In genomic region chr12:21301-22189, GRCh38 we compare ENCODE assay signal across 11 cellular contexts. TPM values are rescaled to one million over a fixed set of nuclear protein-coding genes. Genes with fewer than 3 reads are reported as not detected.
DNase-seq lines count a peak whose midpoint lies in the region; ATAC-seq and TF ChIP-seq lines count a peak whose summit lies in the region.
"Had no signal": no experiment of that assay in that cellular context is flagged by ENCODE, and none has a peak within 500 bp of the region (broad histone marks: within the 10 kb centered on the region; RNA-seq: fewer than 3 reads in every experiment).

No MANE protein-coding gene starts in this region.

- H3K36me3 Mint-ChIP-seq in activated CD8-positive, alpha-beta T cell treated with anti-CD3 and anti-CD28 coated beads, Interleukin-2, amount 10 ng/mL, durations not matched to agents 7 days and 5 days (ENCODE audit: low read depth), result peaks cover 7% of the 10 kb centered on the region
- peaks cover 4% of the 10 kb centered on the region for H3K36me3 Mint-ChIP-seq in neural progenitor cell

- H3K9me3 Mint-ChIP-seq in activated CD8-positive, alpha-beta T cell treated with anti-CD3 and anti-CD28 coated beads, Interleukin-2, amount 10 ng/mL, durations not matched to agents 7 days and 5 days (ENCODE audit: insufficient read depth), result no peaks in the 10 kb centered on the region
- no peaks in the 10 kb centered on the region for H3K9me3 Mint-ChIP-seq in neural progenitor cell
- H3K9me3 Mint-ChIP-seq: activated B cell treated with CpG ODN at 0.5 μM for 24 hours had no signal

- no peaks in the 10 kb centered on the region for H3K27me3 ChIP-seq in neural progenitor cell

- H3K27ac ChIP-seq in neural progenitor cell, result no peak overlapping the region

- H3K4me2 ChIP-seq in neural progenitor cell, result no peak overlapping the region

- in situ Hi-C loops in G401 (cut with HindIII; ENCODE audit: low sequenced_read_pairs), result no loop called here

- CTCF ChIA-PET in GM10248 (lab: Yijun Ruan, JAX), result no interaction called here
- CTCF ChIA-PET in activated CD8-positive, alpha-beta T cell treated with anti-CD3 and anti-CD28 coated beads, Interleukin-2, amount 10 ng/mL, durations not matched to agents 7 days and 5 days (lab: Charles Lee), result no interaction called here

- no peak overlapping the region for H3K4me3 Mint-ChIP-seq in activated CD8-positive, alpha-beta T cell treated with anti-CD3 and anti-CD28 coated beads, Interleukin-2, amount 10 ng/mL, durations not matched to agents 7 days and 5 days
- H3K4me3 Mint-ChIP-seq in neural progenitor cell, result no peak overlapping the region
- H3K4me3 Mint-ChIP-seq: activated B cell treated with CpG ODN at 0.5 μM for 24 hours had no signal

- H3K27me3 Mint-ChIP-seq in activated CD8-positive, alpha-beta T cell treated with anti-CD3 and anti-CD28 coated beads, Interleukin-2, amount 10 ng/mL, durations not matched to agents 7 days and 5 days (ENCODE audit: low read depth), result no peaks in the 10 kb centered on the region
- no peaks in the 10 kb centered on the region for H3K27me3 Mint-ChIP-seq in neural progenitor cell (ENCODE audit: insufficient read depth, low read depth)
- H3K27me3 Mint-ChIP-seq: activated B cell treated with CpG ODN at 0.5 μM for 24 hours had no signal

- H4K20me1 ChIP-seq in neural progenitor cell (ENCODE audit: low read depth), result no peaks in the 10 kb centered on the region

- no peak overlapping the region for H3K9ac ChIP-seq in neural progenitor cell

- TF ChIP-seq CTCF in GM10248 (IDR thresholded peaks at IDR 0.05; ENCODE audit: control extremely low read depth, extremely low read depth, low read depth, missing control alignments), result no peak
- no peak for TF ChIP-seq CTCF in neural progenitor cell (IDR thresholded peaks at IDR 0.05)

- H3K79me2 ChIP-seq in neural progenitor cell (ENCODE audit: low read depth), result no peaks in the 10 kb centered on the region

- POLR2A ChIA-PET in GM10248 (lab: Yijun Ruan, JAX), result no interaction called here
- POLR2A ChIA-PET in activated CD8-positive, alpha-beta T cell treated with anti-CD3 and anti-CD28 coated beads, Interleukin-2, amount 10 ng/mL, durations not matched to agents 7 days and 5 days (lab: Charles Lee), result no interaction called here

- no peaks in the 10 kb centered on the region for H3K36me3 ChIP-seq in neural progenitor cell

- peak overlapping the region; percentile 54 for H3K27ac Mint-ChIP-seq in activated CD8-positive, alpha-beta T cell treated with anti-CD3 and anti-CD28 coated beads, Interleukin-2, amount 10 ng/mL, durations not matched to agents 7 days and 5 days
- peak overlapping the region; percentile 9 for H3K27ac Mint-ChIP-seq in neural progenitor cell
- H3K27ac Mint-ChIP-seq: activated B cell treated with CpG ODN at 0.5 μM for 24 hours had no signal

- peaks cover 15% of the 10 kb centered on the region for H3K4me1 Mint-ChIP-seq in activated CD8-positive, alpha-beta T cell treated with anti-CD3 and anti-CD28 coated beads, Interleukin-2, amount 10 ng/mL, durations not matched to agents 7 days and 5 days (ENCODE audit: low read depth)
- H3K4me1 Mint-ChIP-seq in neural progenitor cell, result peaks cover 16% of the 10 kb centered on the region

- no peak overlapping the region for H3K4me3 ChIP-seq in neural progenitor cell

- no peak overlapping the region for H2AFZ ChIP-seq in neural progenitor cell (replicated peaks)

- no peaks in the 10 kb centered on the region for H3F3A ChIP-seq in neural progenitor cell (ENCODE audit: low read depth)

- peak; percentile 72 for ATAC-seq in GM21526 (IDR thresholded peaks at IDR 0.05; ENCODE audit: low FRiP score, unreplicated experiment)
- no peak for ATAC-seq in activated CD8-positive, alpha-beta T cell treated with anti-CD3 and anti-CD28 coated beads, Interleukin-2, amount 10 ng/mL, durations not matched to agents 7 days and 5 days

- DNase-seq in GM10248 (ENCODE audit: extremely low spot score) (peak; percentile 72), neural progenitor cell (ENCODE audit: low spot score) (no peak), NCI-H1092 treated with DMSO at 0.1 percent for 48 hours (lab: John Stamatoyannopoulos, UW) (no peak), SHP77 (lab: John Stamatoyannopoulos, UW) (no peak), C1 segment of cervical spinal cord (lab: John Stamatoyannopoulos, UW) (no peak), G401 (ENCODE audit: low spot score) (no peak)
- no peak for DNase-seq in activated CD8-positive, alpha-beta T cell treated with anti-CD3 and anti-CD28 coated beads, Interleukin-2, amount 10 ng/mL, durations not matched to agents 7 days and 5 days
- DNase-seq: activated B cell treated with CpG ODN at 0.5 μM for 24 hours; effector CD4-positive, alpha-beta T cell; NCI-H446 had no signal

- no peaks in the 10 kb centered on the region for H3K9me3 ChIP-seq in neural progenitor cell (ENCODE audit: low read depth)

- H3K4me1 ChIP-seq in neural progenitor cell, result no peaks in the 10 kb centered on the region

RNA-seq across cellular contexts. Expression of gene IQSEC3, which starts 45.0 kb away (rescaled TPM):
- total RNA-seq in activated CD8-positive, alpha-beta T cell treated with anti-CD3 and anti-CD28 coated beads, Interleukin-2, amount 10 ng/mL, durations not matched to agents 7 days and 5 days, result 1 to 10 TPM; 1.7 to 2.6 TPM
- total RNA-seq in neural progenitor cell (ENCODE audit: low replicate concordance), result 0.09 and 1.0 TPM in 2 replicates
- total RNA-seq in G401 (2014; rRNA removed; shearing (Covaris generic)), result not detected in 2 replicates
- total RNA-seq: activated B cell treated with CpG ODN at 0.5 μM for 24 hours had no signal
